16 cellular contexts compared by ENCODE assay signal in the genomic region with DNA sequence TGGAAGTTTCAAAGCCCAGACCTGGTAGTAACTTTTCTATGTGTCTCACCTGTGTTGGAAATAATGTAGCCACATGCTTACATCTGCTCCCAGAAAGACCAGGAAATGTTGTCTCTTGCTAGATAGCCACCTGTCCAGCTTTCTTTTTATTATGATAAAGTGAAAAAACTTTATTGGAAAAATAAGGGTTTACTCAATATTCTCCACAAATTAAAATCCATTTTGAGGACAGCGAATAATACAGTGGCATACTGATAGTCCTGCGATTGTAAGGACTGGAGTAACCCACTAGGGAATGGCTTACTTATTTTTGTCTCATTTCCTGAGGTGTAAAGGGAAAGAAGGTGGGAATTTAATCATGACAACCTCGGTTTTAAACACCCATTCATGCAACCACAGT.
DNase-seq lines count a peak whose midpoint lies in the region; ATAC-seq and TF ChIP-seq lines count a peak whose summit lies in the region.
"Had no signal": no experiment of that assay in that cellular context is flagged by ENCODE, and none has a peak within 500 bp of the region (broad histone marks: within the 10 kb centered on the region; RNA-seq: fewer than 3 reads in every experiment).

No MANE protein-coding gene starts in this region.

- DNase-seq in T-helper 1 cell, result no peak
- peak; percentile 14 for DNase-seq in activated CD8-positive, alpha-beta T cell treated with anti-CD3 and anti-CD28 coated beads, Interleukin-2, amount 10 ng/mL, durations not matched to agents 7 days and 5 days
- no peak for DNase-seq in lower lobe of right lung
- DNase-seq in stomach, result no peak
- DNase-seq: cortex of kidney; NCI-H2107; right cardiac atrium; stimulated activated CD4-positive, alpha-beta T cell treated with anti-CD3 and anti-CD28 coated beads, Interleukin-2, amount 100 ng/mL, for 24 hours; thyroid gland had no signal

- H3K9me3 ChIP-seq in HUES6 (ENCODE audit: control insufficient read depth, insufficient read depth, low read depth, low read length) (no peaks in the 10 kb centered on the region), lower lobe of right lung (no peaks in the 10 kb centered on the region), stomach (no peaks in the 10 kb centered on the region)
- H3K9me3 ChIP-seq: esophagus muscularis mucosa, neutrophil, thyroid gland had no signal

- no peak overlapping the region for H3K4me3 Mint-ChIP-seq in T-helper 1 cell treated with Interleukin-12 subunit alpha and Interleukin-12 subunit beta and Interleukin-4 antibody, amounts not matched to agents 30 μg/mL and 1 μg/mL, for 36 hours
- H3K4me3 Mint-ChIP-seq in activated CD8-positive, alpha-beta T cell treated with anti-CD3 and anti-CD28 coated beads, Interleukin-2, amount 10 ng/mL, durations not matched to agents 7 days and 5 days, result peak overlapping the region; percentile 84
- peak overlapping the region in 1 of 3 experiments; percentile 47 for H3K4me3 Mint-ChIP-seq in nephron

- WGBS in stomach, 5 donors, result 46 to 81% (median 49%) methylated on average over 3 of the region's 3 CpGs

- CTCF ChIA-PET in activated CD8-positive, alpha-beta T cell treated with anti-CD3 and anti-CD28 coated beads, Interleukin-2, amount 10 ng/mL, durations not matched to agents 7 days and 5 days (lab: Charles Lee), result interaction anchor here (1.0 to 1.6 kb wide), 4 partner anchors 9 to 18 kb away, joined by 3 to 6 read pairs (median 4); no protein-coding TSS in a partner anchor

- no peaks in the 10 kb centered on the region for H3K36me3 Mint-ChIP-seq in T-helper 1 cell treated with Interleukin-12 subunit alpha and Interleukin-12 subunit beta and Interleukin-4 antibody, amounts not matched to agents 30 μg/mL and 1 μg/mL, for 36 hours (ENCODE audit: low read depth)
- peaks cover 12% of the 10 kb centered on the region for H3K36me3 Mint-ChIP-seq in activated CD8-positive, alpha-beta T cell treated with anti-CD3 and anti-CD28 coated beads, Interleukin-2, amount 10 ng/mL, durations not matched to agents 7 days and 5 days (ENCODE audit: low read depth)
- no peaks in the 10 kb centered on the region for H3K36me3 Mint-ChIP-seq in nephron (ENCODE audit: low read depth)
- H3K36me3 Mint-ChIP-seq: CD4-positive, CD25-positive, alpha-beta regulatory T cell had no signal

- H3K4me3 ChIP-seq in HUES6 (ENCODE audit: low read depth, low read length) (peak overlapping the region; percentile 68), lower lobe of right lung (no peak overlapping the region), stomach (no peak overlapping the region)

- POLR2A ChIA-PET in activated CD8-positive, alpha-beta T cell treated with anti-CD3 and anti-CD28 coated beads, Interleukin-2, amount 10 ng/mL, durations not matched to agents 7 days and 5 days (lab: Charles Lee), result interaction anchor here (1.0 to 30.7 kb wide), 13 partner anchors 9 to 1706 kb away, joined by 3 to 2224 read pairs (median 63); a partner anchor contains a TSS

- ATAC-seq in activated CD8-positive, alpha-beta T cell treated with anti-CD3 and anti-CD28 coated beads, Interleukin-2, amount 10 ng/mL, durations not matched to agents 7 days and 5 days, result no peak
- ATAC-seq in HG03175 (IDR thresholded peaks at IDR 0.05; ENCODE audit: unreplicated experiment) (no peak), lower lobe of right lung (no peak)
- ATAC-seq: right cardiac atrium had no signal

- no peaks in the 10 kb centered on the region for H3K36me3 ChIP-seq in HUES6 (ENCODE audit: control insufficient read depth, insufficient read depth, low read length)
- H3K36me3 ChIP-seq in lower lobe of right lung, result no peaks in the 10 kb centered on the region
- H3K36me3 ChIP-seq in stomach, result no peaks in the 10 kb centered on the region
- H3K36me3 ChIP-seq: esophagus muscularis mucosa, thyroid gland had no signal

- TF ChIP-seq CTCF in nephron (IDR thresholded peaks at IDR 0.05; ENCODE audit: unreplicated experiment in 3 of 3) (no peak), lower lobe of right lung (IDR thresholded peaks at IDR 0.05) (no peak), stomach (IDR thresholded peaks at IDR 0.05) (no peak)

- peaks cover 49% of the 10 kb centered on the region for H3K4me1 Mint-ChIP-seq in T-helper 1 cell treated with Interleukin-12 subunit alpha and Interleukin-12 subunit beta and Interleukin-4 antibody, amounts not matched to agents 30 μg/mL and 1 μg/mL, for 36 hours (ENCODE audit: low read depth)
- H3K4me1 Mint-ChIP-seq in activated CD8-positive, alpha-beta T cell treated with anti-CD3 and anti-CD28 coated beads, Interleukin-2, amount 10 ng/mL, durations not matched to agents 7 days and 5 days (ENCODE audit: low read depth), result peaks cover 73% of the 10 kb centered on the region
- peaks cover 35% of the 10 kb centered on the region for H3K4me1 Mint-ChIP-seq in nephron

- H3K27me3 Mint-ChIP-seq in T-helper 1 cell treated with Interleukin-12 subunit alpha and Interleukin-12 subunit beta and Interleukin-4 antibody, amounts not matched to agents 30 μg/mL and 1 μg/mL, for 36 hours (ENCODE audit: low read depth), result no peaks in the 10 kb centered on the region
- H3K27me3 Mint-ChIP-seq in activated CD8-positive, alpha-beta T cell treated with anti-CD3 and anti-CD28 coated beads, Interleukin-2, amount 10 ng/mL, durations not matched to agents 7 days and 5 days (ENCODE audit: low read depth), result peaks cover 2% of the 10 kb centered on the region
- no peaks in the 10 kb centered on the region for H3K27me3 Mint-ChIP-seq in nephron (ENCODE audit: low read depth)

- H3K27me3 ChIP-seq in HUES6 (ENCODE audit: control insufficient read depth, insufficient read depth, low read length), result no peaks in the 10 kb centered on the region
- peaks cover 26% of the 10 kb centered on the region for H3K27me3 ChIP-seq in lower lobe of right lung (ENCODE audit: low read depth)
- peaks cover 0 to 49% (median 3%) of the 10 kb centered on the region in 3 donors for H3K27me3 ChIP-seq in stomach
- H3K27me3 ChIP-seq: esophagus muscularis mucosa, thyroid gland had no signal

- intact Hi-C loops in lower lobe of right lung (cut with DNase I), result no loop called here
- intact Hi-C loops in stomach (cut with DNase I; ENCODE audit: low total_unique reads), result no loop called here

- no peaks in the 10 kb centered on the region for H3K9me3 Mint-ChIP-seq in T-helper 1 cell treated with Interleukin-12 subunit alpha and Interleukin-12 subunit beta and Interleukin-4 antibody, amounts not matched to agents 30 μg/mL and 1 μg/mL, for 36 hours
- no peaks in the 10 kb centered on the region for H3K9me3 Mint-ChIP-seq in activated CD8-positive, alpha-beta T cell treated with anti-CD3 and anti-CD28 coated beads, Interleukin-2, amount 10 ng/mL, durations not matched to agents 7 days and 5 days (ENCODE audit: insufficient read depth)
- no peaks in the 10 kb centered on the region for H3K9me3 Mint-ChIP-seq in nephron
- H3K9me3 Mint-ChIP-seq: CD4-positive, CD25-positive, alpha-beta regulatory T cell had no signal

- H3K27ac ChIP-seq in HUES6 (ENCODE audit: low read depth, low read length), result peak overlapping the region; percentile 91; the same call in 1 of the 2 replicates
- no peak overlapping the region for H3K27ac ChIP-seq in lower lobe of right lung
- H3K27ac ChIP-seq in stomach, result peak overlapping the region in 1 of 5 donors; percentile 91
- H3K27ac ChIP-seq: thyroid gland had no signal

- no peak for TF ChIP-seq EP300 in stomach (IDR thresholded peaks at IDR 0.05)

- H3K4me1 ChIP-seq in HUES6 (ENCODE audit: control insufficient read depth, insufficient read depth, low read length), result peaks cover 30% of the 10 kb centered on the region
- peaks cover 6% of the 10 kb centered on the region for H3K4me1 ChIP-seq in lower lobe of right lung
- peaks cover 0 to 39% (median 28%) of the 10 kb centered on the region in 4 donors for H3K4me1 ChIP-seq in stomach

- peak overlapping the region; percentile 55 for H3K27ac Mint-ChIP-seq in T-helper 1 cell treated with Interleukin-12 subunit alpha and Interleukin-12 subunit beta and Interleukin-4 antibody, amounts not matched to agents 30 μg/mL and 1 μg/mL, for 36 hours
- H3K27ac Mint-ChIP-seq in activated CD8-positive, alpha-beta T cell treated with anti-CD3 and anti-CD28 coated beads, Interleukin-2, amount 10 ng/mL, durations not matched to agents 7 days and 5 days, result peak overlapping the region; percentile 97
- peak overlapping the region in 2 of 3 experiments; percentile 61 to 71 for H3K27ac Mint-ChIP-seq in nephron

- TF ChIP-seq POLR2A in stomach (IDR thresholded peaks at IDR 0.05), result no peak

- peak overlapping the region; percentile 95 for H3K9ac ChIP-seq in HUES6 (ENCODE audit: low read length)
